In genomic region chr20:22722840-22723239, GRCh38 we compare ENCODE assay signal across 22 cellular contexts.
A peak's percentile ranks its signal among the peaks of the same experiment; 100 is the strongest.
DNase-seq lines count a peak whose midpoint lies in the region; ATAC-seq, FAIRE-seq and TF ChIP-seq lines count a peak whose summit lies in the region.
"Had no signal": no experiment of that assay in that cellular context is flagged by ENCODE, and none has a peak within 500 bp of the region (broad histone marks: within the 10 kb centered on the region; RNA-seq: fewer than 3 reads in every experiment).

No MANE protein-coding gene starts in this region.

- H3K9me3 ChIP-seq in H1 (ENCODE audit: insufficient read depth in 2 of 2, low read depth in 1 of 2, low read length in 1 of 2), result no peaks in the 10 kb centered on the region
- H3K9me3 ChIP-seq in neuronal stem cell (replicated peaks in 1 of 2; ENCODE audit: control insufficient read depth in 2 of 2, insufficient read depth in 1 of 2, low read depth in 1 of 2, low read length in 2 of 2), result no peaks in the 10 kb centered on the region
- H3K9me3 ChIP-seq in Caco-2, result 0 out of 2 replicates have a peak, but pooled peaks cover 5% of the 10 kb centered on the region
- H3K9me3 ChIP-seq: BE2C had no signal

- H3K27ac ChIP-seq in H1 (ENCODE audit: low read depth, low read length) (no peak overlapping the region), neuronal stem cell (replicated peaks; ENCODE audit: low read length) (no peak overlapping the region)
- H3K27ac ChIP-seq: C4-2B, HL-60 had no signal

- no peaks in the 10 kb centered on the region for H3K27me3 Mint-ChIP-seq in Caco-2 (ENCODE audit: insufficient read depth, unreplicated experiment)

- TF ChIP-seq POLR2A in H1 (IDR thresholded peaks at IDR 0.05; ENCODE audit: control extremely low read depth in 1 of 2, low read depth in 2 of 2, low read length in 2 of 2), result no peak

- intact Hi-C loops in left ventricle myocardium superior (cut with micrococcal nuclease) (no loop called here), Right ventricle myocardium inferior (cut with DNase I) (no loop called here), Caco-2 (cut with micrococcal nuclease; ENCODE audit: unreplicated experiment) (no loop called here)

- H3K79me1 ChIP-seq in H1 (ENCODE audit: low read depth, low read length) (no peaks in the 10 kb centered on the region), neuronal stem cell (ENCODE audit: low read depth, low read length) (no peaks in the 10 kb centered on the region)

- H3K14ac ChIP-seq in H1 (ENCODE audit: insufficient read length) (no peak overlapping the region), neuronal stem cell (ENCODE audit: low read length) (no peak overlapping the region)

- TF ChIP-seq EP300 in H1 (IDR thresholded peaks at IDR 0.05; ENCODE audit: borderline replicate concordance in 1 of 2, low read depth in 2 of 2, low read length in 2 of 2), result no peak

- CTCF ChIA-PET in H1 (lab: Charles Lee; ENCODE audit: partially characterized antibody) (interaction anchor here (1.0 to 2.1 kb wide), 6 partner anchors 10 to 384 kb away, joined by 3 to 9 read pairs (median 4); no protein-coding TSS in a partner anchor), Caco-2 (lab: Charles Lee) (interaction anchor here (1.4 kb wide), 1 partner anchor 31 kb away, joined by 7 read pairs; no protein-coding TSS in a partner anchor)

- no peaks in the 10 kb centered on the region for H3K4me1 ChIP-seq in H1 (replicated peaks in 1 of 4; ENCODE audit: control insufficient read depth in 3 of 4, insufficient read depth in 4 of 4, low read length in 3 of 4)
- no peaks in the 10 kb centered on the region for H3K4me1 ChIP-seq in neuronal stem cell (ENCODE audit: control insufficient read depth in 2 of 2, insufficient read depth in 1 of 2, low read depth in 1 of 2, low read length in 2 of 2)
- H3K4me1 ChIP-seq in Caco-2, result peaks cover 16% of the 10 kb centered on the region
- H3K4me1 ChIP-seq: BE2C had no signal

- peaks cover 15% of the 10 kb centered on the region for H3K4me1 Mint-ChIP-seq in Caco-2 (ENCODE audit: low read depth, unreplicated experiment)
- H3K4me1 Mint-ChIP-seq: CD4-positive, alpha-beta memory T cell had no signal

- H4K20me1 ChIP-seq in H1 (replicated peaks in 1 of 2; ENCODE audit: control insufficient read depth in 1 of 2, insufficient read depth in 2 of 2, low read length in 2 of 2), result no peaks in the 10 kb centered on the region

- no peak for TF ChIP-seq RAD21 in H1 (IDR thresholded peaks at IDR 0.05 in 1 of 2, conservative IDR thresholded peaks at IDR 0.05 in 1 of 2; ENCODE audit: low read depth in 2 of 2, low read length in 2 of 2)

- no TSS peak for BruUV-seq in Caco-2 (replicated peaks; lab: Mats Ljungman, UMichigan)

- no peak overlapping the region for H3K4me2 ChIP-seq in H1 (ENCODE audit: insufficient read depth in 1 of 2, low read depth in 2 of 2, low read length in 2 of 2)
- no peak overlapping the region for H3K4me2 ChIP-seq in neuronal stem cell (ENCODE audit: insufficient read depth, low read length, poor library complexity, severe bottlenecking)

- H3K27ac Mint-ChIP-seq in Caco-2 (ENCODE audit: unreplicated experiment), result no peak overlapping the region
- H3K27ac Mint-ChIP-seq: CD4-positive, alpha-beta memory T cell; HFFc6 had no signal

- no peak overlapping the region for H4K5ac ChIP-seq in H1 (ENCODE audit: insufficient read length, low read depth, low read length)

- no peak overlapping the region for H2BK15ac ChIP-seq in H1 (ENCODE audit: low read length)
- no peak overlapping the region for H2BK15ac ChIP-seq in neuronal stem cell (ENCODE audit: low read length)

- H3K4ac ChIP-seq in H1 (replicated peaks; ENCODE audit: insufficient read length, low read depth, low read length) (no peak overlapping the region), neuronal stem cell (ENCODE audit: low read length) (no peak overlapping the region)

- H2BK5ac ChIP-seq in H1 (ENCODE audit: low read depth, low read length) (no peak overlapping the region), neuronal stem cell (ENCODE audit: low read length) (no peak overlapping the region)

- no peak for DNase-seq in left ventricle myocardium superior
- no peak for DNase-seq in Right ventricle myocardium inferior (ENCODE audit: missing footprints)
- no peak for DNase-seq in H1 (ENCODE audit: low read depth in 1 of 2, low spot score in 2 of 2)
- no peak for DNase-seq in neuronal stem cell (ENCODE audit: low spot score)
- no peak for DNase-seq in NCI-H524 treated with DMSO at 0.1 percent for 48 hours (lab: John Stamatoyannopoulos, UW)
- DNase-seq in RCC 7860 (ENCODE audit: low spot score), result no peak
- no peak for DNase-seq in Caco-2
- DNase-seq: BE2C; CD4-positive, alpha-beta memory T cell; DMS153; DMS79 treated with DMSO at 0.1 percent for 48 hours; EL; GOT3; HCEC 1CT; HFFc6 had no signal

- H4K8ac ChIP-seq in H1 (ENCODE audit: extremely low read depth, insufficient read depth, low read length) (peak overlapping the region; percentile 20; the same call in 1 of the 2 replicates), neuronal stem cell (ENCODE audit: low read depth, low read length) (no peak overlapping the region)

- H2BK12ac ChIP-seq in H1 (ENCODE audit: low read depth, low read length), result no peak overlapping the region
- no peak overlapping the region for H2BK12ac ChIP-seq in neuronal stem cell (ENCODE audit: low read length)

- H3K56ac ChIP-seq in H1 (replicated peaks; ENCODE audit: insufficient read length, low read depth, low read length), result no peak overlapping the region

- no peak overlapping the region for H3K4me3 Mint-ChIP-seq in Caco-2 (ENCODE audit: unreplicated experiment)
- H3K4me3 Mint-ChIP-seq: CD4-positive, alpha-beta memory T cell; HFFc6 had no signal

- H2BK20ac ChIP-seq in H1 (ENCODE audit: low read length), result no peak overlapping the region

- POLR2A ChIA-PET in H1 (lab: Charles Lee; ENCODE audit: partially characterized antibody) (no interaction called here), Caco-2 (lab: Charles Lee) (no interaction called here)

- ATAC-seq in left ventricle myocardium superior (peak; percentile 58), Right ventricle myocardium inferior (no peak)

- FAIRE-seq in H1 (lab: Jason Lieb, UNC), result no peak
- no peak for FAIRE-seq in RCC 7860 (lab: Jason Lieb, UNC)
- FAIRE-seq: A204.1, D721Med, G401.6, GM12892, GM19239 had no signal

- no peak for TF ChIP-seq CTCF in H1 (IDR thresholded peaks at IDR 0.05; ENCODE audit: control extremely low read depth in 1 of 3, insufficient read depth in 1 of 3, low read depth in 1 of 3, low read length in 3 of 3)
- no peak for TF ChIP-seq CTCF in Caco-2 (IDR thresholded peaks at IDR 0.05; ENCODE audit: insufficient read depth in 1 of 2, low read depth in 1 of 2, low read length in 1 of 2, severe bottlenecking in 1 of 2, unreplicated experiment in 1 of 2)

- no peak overlapping the region for H2AK5ac ChIP-seq in H1 (ENCODE audit: low read depth, low read length)
- H2AK5ac ChIP-seq in neuronal stem cell (ENCODE audit: low read depth, low read length), result no peak overlapping the region

- H3K23ac ChIP-seq in H1 (ENCODE audit: insufficient read length) (no peak overlapping the region), neuronal stem cell (ENCODE audit: low read depth, low read length, poor library complexity) (no peak overlapping the region)

- no peak overlapping the region for H3K4me3 ChIP-seq in H1 (ENCODE audit: extremely low read depth in 1 of 4, insufficient read depth in 2 of 4, low read depth in 3 of 4, low read length in 4 of 4)
- H3K4me3 ChIP-seq in neuronal stem cell (ENCODE audit: low read length in 2 of 2), result no peak overlapping the region
- no peak overlapping the region for H3K4me3 ChIP-seq in Caco-2 (ENCODE audit: low read depth, low read length)

- H3K36me3 Mint-ChIP-seq in Caco-2 (ENCODE audit: insufficient read depth, unreplicated experiment), result no peaks in the 10 kb centered on the region
- H3K36me3 Mint-ChIP-seq: CD4-positive, alpha-beta memory T cell had no signal

- WGBS in H1 (ENCODE audit: extremely low coverage in 1 of 2, insufficient coverage in 1 of 2, insufficient read length in 1 of 2, insufficient replicate concordance in 2 of 2, low coverage in 1 of 2, low lambda C conversion rate in 2 of 2, missing lambda C conversion rate in 1 of 2), 2 experiments, result 78% methylated on average over 2 of the region's 2 CpGs; no CpG with 5 or more reads in 1 of the 2 experiments
- no CpG with 5 or more reads among the region's 2 CpGs for WGBS in neuronal stem cell (ENCODE audit: extremely low coverage in 2 of 2, insufficient read length in 2 of 2, insufficient replicate concordance in 1 of 2), 2 donors

- H2AFZ ChIP-seq in H1 (ENCODE audit: low read length) (no peak overlapping the region), neuronal stem cell (ENCODE audit: low read length) (no peak overlapping the region)

- no peak overlapping the region for H2BK120ac ChIP-seq in H1 (replicated peaks; ENCODE audit: low read depth, low read length)
- H2BK120ac ChIP-seq in neuronal stem cell (ENCODE audit: low read depth, low read length), result no peak overlapping the region

- H3K9ac ChIP-seq in H1 (replicated peaks in 1 of 4; ENCODE audit: extremely low read depth in 1 of 4, low read depth in 3 of 4, low read length in 3 of 4), result no peak overlapping the region
- H3K9ac ChIP-seq in neuronal stem cell (ENCODE audit: low read depth, low read length, poor library complexity), result peak overlapping the region; percentile 15

- H4K91ac ChIP-seq in H1 (replicated peaks; ENCODE audit: insufficient read length, low read length) (no peak overlapping the region), neuronal stem cell (ENCODE audit: low read depth, low read length, poor library complexity) (no peak overlapping the region)

- H3K36me3 ChIP-seq in H1 (ENCODE audit: control insufficient read depth in 2 of 4, insufficient read depth in 4 of 4, low read length in 3 of 4), result no peaks in the 10 kb centered on the region
- H3K36me3 ChIP-seq in neuronal stem cell (replicated peaks in 1 of 2; ENCODE audit: control insufficient read depth in 2 of 2, insufficient read depth in 2 of 2, low read length in 2 of 2), result no peaks in the 10 kb centered on the region
- no peaks in the 10 kb centered on the region for H3K36me3 ChIP-seq in Caco-2 (ENCODE audit: control insufficient read depth, insufficient read depth, low read length)
- H3K36me3 ChIP-seq: BE2C had no signal

- no peaks in the 10 kb centered on the region for H3K9me3 Mint-ChIP-seq in Caco-2 (ENCODE audit: unreplicated experiment)

- H3K23me2 ChIP-seq in H1 (ENCODE audit: low read depth, low read length), result no peaks in the 10 kb centered on the region

- H3K79me2 ChIP-seq in H1 (ENCODE audit: control insufficient read depth in 1 of 2, insufficient read depth in 2 of 2, low read length in 2 of 2), result no peaks in the 10 kb centered on the region

- H3K27me3 ChIP-seq in H1 (replicated peaks in 1 of 4; ENCODE audit: control insufficient read depth in 3 of 4, extremely low read depth in 1 of 4, insufficient read depth in 3 of 4, low read length in 3 of 4) (no peaks in the 10 kb centered on the region), neuronal stem cell (ENCODE audit: control insufficient read depth in 3 of 3, insufficient read depth in 3 of 3, low read depth in 1 of 3, low read length in 3 of 3) (no peaks in the 10 kb centered on the region), Caco-2 (replicated peaks; ENCODE audit: control insufficient read depth, insufficient read depth, low read length) (no peaks in the 10 kb centered on the region)
- H3K27me3 ChIP-seq: BE2C had no signal

- H3K18ac ChIP-seq in H1 (ENCODE audit: extremely low read depth, low read length) (no peak overlapping the region), neuronal stem cell (ENCODE audit: low read length) (no peak overlapping the region)

TF ChIP-seq in H1, 55 proteins besides CTCF, POLR2A, EP300 and RAD21 (continues in another document):
- no peak for TF ChIP-seq CBX5 (IDR thresholded peaks at IDR 0.05; ENCODE audit: low read depth, low read length)
